1 cellular context compared by ENCODE assay signal in genomic region chr1:205591522-205592351, GRCh38.
TF ChIP-seq lines count a peak whose summit lies in the region.

No MANE protein-coding gene starts in this region.

TF ChIP-seq in GM23338, 12 proteins besides CTCF, POLR2A, EP300 and RAD21 (continued from another document):
- TF ChIP-seq, protein P1, sequence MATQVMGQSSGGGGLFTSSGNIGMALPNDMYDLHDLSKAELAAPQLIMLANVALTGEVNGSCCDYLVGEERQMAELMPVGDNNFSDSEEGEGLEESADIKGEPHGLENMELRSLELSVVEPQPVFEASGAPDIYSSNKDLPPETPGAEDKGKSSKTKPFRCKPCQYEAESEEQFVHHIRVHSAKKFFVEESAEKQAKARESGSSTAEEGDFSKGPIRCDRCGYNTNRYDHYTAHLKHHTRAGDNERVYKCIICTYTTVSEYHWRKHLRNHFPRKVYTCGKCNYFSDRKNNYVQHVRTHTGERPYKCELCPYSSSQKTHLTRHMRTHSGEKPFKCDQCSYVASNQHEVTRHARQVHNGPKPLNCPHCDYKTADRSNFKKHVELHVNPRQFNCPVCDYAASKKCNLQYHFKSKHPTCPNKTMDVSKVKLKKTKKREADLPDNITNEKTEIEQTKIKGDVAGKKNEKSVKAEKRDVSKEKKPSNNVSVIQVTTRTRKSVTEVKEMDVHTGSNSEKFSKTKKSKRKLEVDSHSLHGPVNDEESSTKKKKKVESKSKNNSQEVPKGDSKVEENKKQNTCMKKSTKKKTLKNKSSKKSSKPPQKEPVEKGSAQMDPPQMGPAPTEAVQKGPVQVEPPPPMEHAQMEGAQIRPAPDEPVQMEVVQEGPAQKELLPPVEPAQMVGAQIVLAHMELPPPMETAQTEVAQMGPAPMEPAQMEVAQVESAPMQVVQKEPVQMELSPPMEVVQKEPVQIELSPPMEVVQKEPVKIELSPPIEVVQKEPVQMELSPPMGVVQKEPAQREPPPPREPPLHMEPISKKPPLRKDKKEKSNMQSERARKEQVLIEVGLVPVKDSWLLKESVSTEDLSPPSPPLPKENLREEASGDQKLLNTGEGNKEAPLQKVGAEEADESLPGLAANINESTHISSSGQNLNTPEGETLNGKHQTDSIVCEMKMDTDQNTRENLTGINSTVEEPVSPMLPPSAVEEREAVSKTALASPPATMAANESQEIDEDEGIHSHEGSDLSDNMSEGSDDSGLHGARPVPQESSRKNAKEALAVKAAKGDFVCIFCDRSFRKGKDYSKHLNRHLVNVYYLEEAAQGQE (IDR thresholded peaks at IDR 0.05; ENCODE audit: unreplicated experiment), result no peak
